ENCODE assay signal across 16 cellular contexts in the genomic region with DNA sequence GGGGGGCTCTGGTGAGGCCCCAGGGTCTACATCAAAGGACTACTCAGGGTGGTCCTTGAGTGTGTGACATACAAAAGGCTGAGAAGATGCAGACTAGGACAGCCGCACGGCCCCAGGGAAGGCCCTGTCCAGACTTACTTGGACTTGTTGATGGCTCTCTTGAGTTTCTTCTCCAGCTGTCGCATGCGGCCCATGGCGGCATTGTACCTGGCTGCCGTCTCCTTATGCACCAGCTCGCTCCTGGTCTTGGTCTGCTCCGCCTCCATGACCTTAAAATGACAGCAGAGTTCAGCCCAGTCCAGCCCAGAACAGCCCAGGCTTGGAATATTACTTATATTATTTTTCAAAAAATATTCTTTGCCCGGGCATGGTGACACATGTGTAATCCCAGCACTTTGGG.
"Had no signal": no experiment of that assay in that cellular context is flagged by ENCODE, and none has a peak within 500 bp of the region (broad histone marks: within the 10 kb centered on the region; RNA-seq: fewer than 3 reads in every experiment).

No MANE protein-coding gene starts in this region.

- H3K27me3 Mint-ChIP-seq: progenitor cell of endocrine pancreas had no signal

- H3K9me3 ChIP-seq: body of pancreas, sigmoid colon, suprapubic skin had no signal

- H3K27me3 ChIP-seq: body of pancreas, sigmoid colon, suprapubic skin had no signal

- H3K4me3 Mint-ChIP-seq: mesothelial cell of epicardium, WTC11 had no signal

- ATAC-seq: body of pancreas, WTC11 had no signal

- H3K4me3 ChIP-seq: body of pancreas, sigmoid colon, SK-N-MC, suprapubic skin had no signal

- H3K9me3 Mint-ChIP-seq: mesothelial cell of epicardium, WTC11 had no signal

- H3K27ac Mint-ChIP-seq: mesothelial cell of epicardium, WTC11 had no signal

- H3K4me1 Mint-ChIP-seq: WTC11 had no signal

- H3K27ac ChIP-seq: body of pancreas, sigmoid colon, SK-N-MC, suprapubic skin had no signal

- DNase-seq: activated CD4-positive, alpha-beta T cell treated with anti-CD3 and anti-CD28 coated beads for 48 hours; activated naive CD4-positive, alpha-beta T cell treated with Interleukin-2 at 50 U/mL for 16 hours; activated T-cell treated with anti-CD3 and anti-CD28 coated beads, Interleukin-2, amount 50 U/mL, for 1 hour; amniotic stem cell; body of pancreas; cerebellar nuclear complex; hippocampal formation; nucleus accumbens; sigmoid colon; stimulated activated CD4-positive, alpha-beta T cell treated with anti-CD3 and anti-CD28 coated beads, Interleukin-2, amount 100 ng/mL, for 24 hours; stimulated activated naive CD4-positive, alpha-beta T cell treated with Interleukin-2 at 50 U/mL for 16 hours had no signal
